1 cellular context compared by ENCODE assay signal in genomic region chr9:34651876-34652602, GRCh38.
A peak's percentile ranks its signal among the peaks of the same experiment; 100 is the strongest.
TF ChIP-seq lines count a peak whose summit lies in the region.

IL11RA (plus strand) TSS chr9:34652185; CDS start chr9:34655218, 3,033 bp downstream.

TF ChIP-seq in GM12878, 131 proteins besides CTCF, POLR2A, EP300 and RAD21 (continued from another document):
- peak; percentile 78; the same call in 1 of the 2 replicates for TF ChIP-seq TCF3 (IDR thresholded peaks at IDR 0.05; ENCODE audit: borderline replicate concordance, insufficient read depth, low read depth, low read length)
- peak; percentile 42; the same call in 1 of the 2 replicates for TF ChIP-seq NR2F1 (conservative IDR thresholded peaks at IDR 0.05)
- no peak for TF ChIP-seq MEF2A (IDR thresholded peaks at IDR 0.05; ENCODE audit: insufficient read depth, low read depth, low read length)
- TF ChIP-seq NR2C1 (IDR thresholded peaks at IDR 0.05): peak; percentile 38; the same call in 1 of the 2 replicates
- TF ChIP-seq, protein P1, sequence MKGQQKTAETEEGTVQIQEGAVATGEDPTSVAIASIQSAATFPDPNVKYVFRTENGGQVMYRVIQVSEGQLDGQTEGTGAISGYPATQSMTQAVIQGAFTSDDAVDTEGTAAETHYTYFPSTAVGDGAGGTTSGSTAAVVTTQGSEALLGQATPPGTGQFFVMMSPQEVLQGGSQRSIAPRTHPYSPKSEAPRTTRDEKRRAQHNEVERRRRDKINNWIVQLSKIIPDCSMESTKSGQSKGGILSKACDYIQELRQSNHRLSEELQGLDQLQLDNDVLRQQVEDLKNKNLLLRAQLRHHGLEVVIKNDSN (IDR thresholded peaks at IDR 0.05; ENCODE audit: borderline replicate concordance, extremely low read length, insufficient read depth, low read depth, low read length): no peak
- TF ChIP-seq BRCA1 (IDR thresholded peaks at IDR 0.05; ENCODE audit: low read depth, low read length): no peak
- TF ChIP-seq YBX1 (IDR thresholded peaks at IDR 0.05): no peak
- 0 out of 2 replicates have a peak, but pooled peaks have one; percentile 16 for TF ChIP-seq DPF2 (IDR thresholded peaks at IDR 0.05)
- no peak for TF ChIP-seq TARDBP (IDR thresholded peaks at IDR 0.05; ENCODE audit: borderline replicate concordance)
- no peak for TF ChIP-seq CHD4 (IDR thresholded peaks at IDR 0.05)
- TF ChIP-seq ZNF384 (IDR thresholded peaks at IDR 0.05; ENCODE audit: borderline replicate concordance, low read depth, low read length): no peak
- TF ChIP-seq, protein P2, sequence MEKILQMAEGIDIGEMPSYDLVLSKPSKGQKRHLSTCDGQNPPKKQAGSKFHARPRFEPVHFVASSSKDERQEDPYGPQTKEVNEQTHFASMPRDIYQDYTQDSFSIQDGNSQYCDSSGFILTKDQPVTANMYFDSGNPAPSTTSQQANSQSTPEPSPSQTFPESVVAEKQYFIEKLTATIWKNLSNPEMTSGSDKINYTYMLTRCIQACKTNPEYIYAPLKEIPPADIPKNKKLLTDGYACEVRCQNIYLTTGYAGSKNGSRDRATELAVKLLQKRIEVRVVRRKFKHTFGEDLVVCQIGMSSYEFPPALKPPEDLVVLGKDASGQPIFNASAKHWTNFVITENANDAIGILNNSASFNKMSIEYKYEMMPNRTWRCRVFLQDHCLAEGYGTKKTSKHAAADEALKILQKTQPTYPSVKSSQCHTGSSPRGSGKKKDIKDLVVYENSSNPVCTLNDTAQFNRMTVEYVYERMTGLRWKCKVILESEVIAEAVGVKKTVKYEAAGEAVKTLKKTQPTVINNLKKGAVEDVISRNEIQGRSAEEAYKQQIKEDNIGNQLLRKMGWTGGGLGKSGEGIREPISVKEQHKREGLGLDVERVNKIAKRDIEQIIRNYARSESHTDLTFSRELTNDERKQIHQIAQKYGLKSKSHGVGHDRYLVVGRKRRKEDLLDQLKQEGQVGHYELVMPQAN (conservative IDR thresholded peaks at IDR 0.05): 0 out of 2 replicates have a peak, but pooled peaks have one; percentile 18
- TF ChIP-seq, protein P3, sequence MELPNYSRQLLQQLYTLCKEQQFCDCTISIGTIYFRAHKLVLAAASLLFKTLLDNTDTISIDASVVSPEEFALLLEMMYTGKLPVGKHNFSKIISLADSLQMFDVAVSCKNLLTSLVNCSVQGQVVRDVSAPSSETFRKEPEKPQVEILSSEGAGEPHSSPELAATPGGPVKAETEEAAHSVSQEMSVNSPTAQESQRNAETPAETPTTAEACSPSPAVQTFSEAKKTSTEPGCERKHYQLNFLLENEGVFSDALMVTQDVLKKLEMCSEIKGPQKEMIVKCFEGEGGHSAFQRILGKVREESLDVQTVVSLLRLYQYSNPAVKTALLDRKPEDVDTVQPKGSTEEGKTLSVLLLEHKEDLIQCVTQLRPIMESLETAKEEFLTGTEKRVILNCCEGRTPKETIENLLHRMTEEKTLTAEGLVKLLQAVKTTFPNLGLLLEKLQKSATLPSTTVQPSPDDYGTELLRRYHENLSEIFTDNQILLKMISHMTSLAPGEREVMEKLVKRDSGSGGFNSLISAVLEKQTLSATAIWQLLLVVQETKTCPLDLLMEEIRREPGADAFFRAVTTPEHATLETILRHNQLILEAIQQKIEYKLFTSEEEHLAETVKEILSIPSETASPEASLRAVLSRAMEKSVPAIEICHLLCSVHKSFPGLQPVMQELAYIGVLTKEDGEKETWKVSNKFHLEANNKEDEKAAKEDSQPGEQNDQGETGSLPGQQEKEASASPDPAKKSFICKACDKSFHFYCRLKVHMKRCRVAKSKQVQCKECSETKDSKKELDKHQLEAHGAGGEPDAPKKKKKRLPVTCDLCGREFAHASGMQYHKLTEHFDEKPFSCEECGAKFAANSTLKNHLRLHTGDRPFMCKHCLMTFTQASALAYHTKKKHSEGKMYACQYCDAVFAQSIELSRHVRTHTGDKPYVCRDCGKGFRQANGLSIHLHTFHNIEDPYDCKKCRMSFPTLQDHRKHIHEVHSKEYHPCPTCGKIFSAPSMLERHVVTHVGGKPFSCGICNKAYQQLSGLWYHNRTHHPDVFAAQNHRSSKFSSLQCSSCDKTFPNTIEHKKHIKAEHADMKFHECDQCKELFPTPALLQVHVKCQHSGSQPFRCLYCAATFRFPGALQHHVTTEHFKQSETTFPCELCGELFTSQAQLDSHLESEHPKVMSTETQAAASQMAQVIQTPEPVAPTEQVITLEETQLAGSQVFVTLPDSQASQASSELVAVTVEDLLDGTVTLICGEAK (IDR thresholded peaks at IDR 0.05; ENCODE audit: borderline replicate concordance): no peak
- no peak for TF ChIP-seq TCF12 (IDR thresholded peaks at IDR 0.05; ENCODE audit: low read depth, low read length)
- TF ChIP-seq BCL3 (IDR thresholded peaks at IDR 0.05; ENCODE audit: borderline replicate concordance, insufficient read depth, low read depth, low read length, poor library complexity, severe bottlenecking): peak; percentile 99
- TF ChIP-seq EGR1 (IDR thresholded peaks at IDR 0.05; ENCODE audit: borderline replicate concordance in 1 of 2, low read depth in 2 of 2, low read length in 2 of 2): peak in 1 of 2 experiments; percentile 80; a peak in 2 of 3 replicates
- no peak for TF ChIP-seq SUPT20H (IDR thresholded peaks at IDR 0.05; ENCODE audit: borderline replicate concordance, control insufficient read depth, low read depth, low read length)
- TF ChIP-seq SUZ12 (IDR thresholded peaks at IDR 0.05; ENCODE audit: unreplicated experiment): no peak
- TF ChIP-seq IKZF1 (conservative IDR thresholded peaks at IDR 0.05): 0 out of 2 replicates have a peak, but pooled peaks have one; percentile 9
- no peak for TF ChIP-seq ZNF207 (IDR thresholded peaks at IDR 0.05; ENCODE audit: borderline replicate concordance)
